ENCODE assay signal across 17 cellular contexts in genomic region chr1:222893255-222893654, GRCh38.
A peak's percentile ranks its signal among the peaks of the same experiment; 100 is the strongest.
DNase-seq lines count a peak whose midpoint lies in the region; ATAC-seq, FAIRE-seq and TF ChIP-seq lines count a peak whose summit lies in the region.
"Had no signal": no experiment of that assay in that cellular context is flagged by ENCODE, and none has a peak within 500 bp of the region (broad histone marks: within the 10 kb centered on the region; RNA-seq: fewer than 3 reads in every experiment).

No MANE protein-coding gene starts in this region.

- peak overlapping the region in 1 of 59 donors; percentile 32 for H3K27ac ChIP-seq in dorsolateral prefrontal cortex
- no peak overlapping the region for H3K27ac ChIP-seq in HepG2 (ENCODE audit: extremely low read length, insufficient read depth, low read length)
- peak overlapping the region; percentile 56 to 72 (median 66) for H3K27ac ChIP-seq in gastrocnemius medialis
- H3K27ac ChIP-seq in SJCRH30 = no peak overlapping the region
- H3K27ac ChIP-seq: BLaER1, KMS-11, PC-9 had no signal

- DNase-seq in Right ventricle myocardium superior (peak; percentile 36), left ventricle myocardium superior (no peak), dorsolateral prefrontal cortex (peak in 9 of 10 donors; percentile 34 to 84 (median 72)), HepG2 (ENCODE audit: low spot score) (no peak), gastrocnemius medialis (peak; percentile 79 to 90), SJCRH30 (no peak), DMS114 treated with DMSO at 0.1 percent for 48 hours (lab: John Stamatoyannopoulos, UW; ENCODE audit: unreplicated experiment) (no peak)
- no peak for DNase-seq in activated CD4-positive, CD25-positive, alpha-beta regulatory T cell treated with anti-CD3 and anti-CD28 coated beads, Interleukin-2, amount 50 U/mL, for 72 hours
- DNase-seq: CD8-positive, alpha-beta memory T cell; GOT3; NCI-H1092 treated with DMSO at 0.1 percent for 48 hours; NCI-H2081 treated with DMSO at 0.1 percent for 48 hours; NCI-H510A treated with DMSO at 0.1 percent for 48 hours; NCI-H82; PC-9 had no signal

- no peaks in the 10 kb centered on the region for H3K27me3 ChIP-seq in dorsolateral prefrontal cortex
- no peaks in the 10 kb centered on the region; a peak in 1 of 5 replicates for H3K27me3 ChIP-seq in HepG2 (ENCODE audit: control insufficient read depth in 1 of 2, insufficient read depth in 2 of 2, low read length in 2 of 2)
- H3K27me3 ChIP-seq in gastrocnemius medialis = no peaks in the 10 kb centered on the region
- H3K27me3 ChIP-seq in SJCRH30 = no peaks in the 10 kb centered on the region
- H3K27me3 ChIP-seq: BLaER1 had no signal

- H3K36me3 ChIP-seq in HepG2 (replicated peaks in 1 of 2; ENCODE audit: control insufficient read depth in 1 of 2, insufficient read depth in 2 of 2, low read length in 2 of 2) (no peaks in the 10 kb centered on the region), gastrocnemius medialis (no peaks in the 10 kb centered on the region), SJCRH30 (no peaks in the 10 kb centered on the region; the same call in 1 of the 2 replicates)

- in situ Hi-C loops in HepG2 (cut with HindIII; ENCODE audit: extremely low pct_ligation_motif_present, low pct_unique_long_range_greater_than_20kb) = no loop called here
- in situ Hi-C loops in gastrocnemius medialis (cut with MboI; ENCODE audit: low sequenced_read_pairs in 4 of 4) = no loop called here

- H3K4me1 ChIP-seq in HepG2 (ENCODE audit: insufficient read depth, low read length) = peaks cover 41% of the 10 kb centered on the region
- H3K4me1 ChIP-seq in gastrocnemius medialis = peaks cover 21 to 25% of the 10 kb centered on the region in 2 donors
- peaks cover 16% of the 10 kb centered on the region for H3K4me1 ChIP-seq in SJCRH30

- BruUV-seq in HepG2 (replicated peaks; lab: Mats Ljungman, UMichigan) = no TSS peak

- H3K9ac ChIP-seq in HepG2 (ENCODE audit: insufficient read depth, low read depth, low read length) = no peak overlapping the region
- H3K9ac ChIP-seq: BLaER1, KMS-11 had no signal

- TF ChIP-seq EP300 in HepG2 (IDR thresholded peaks at IDR 0.05; ENCODE audit: low read depth in 2 of 2, low read length in 2 of 2) (no peak), HepG2 (CRISPR knock-in tag; IDR thresholded peaks at IDR 0.05; ENCODE audit: borderline replicate concordance) (no peak)

- H3K9me3 ChIP-seq in HepG2 (ENCODE audit: low read length) (no peaks in the 10 kb centered on the region), gastrocnemius medialis (no peaks in the 10 kb centered on the region), SJCRH30 (replicated peaks) (0 out of 2 replicates have a peak, but pooled peaks cover 3% of the 10 kb centered on the region)

- no peak overlapping the region for H3K4me2 ChIP-seq in HepG2 (ENCODE audit: low read depth, low read length)
- H3K4me2 ChIP-seq: BLaER1, KMS-11, PC-9 had no signal

- ATAC-seq in Right ventricle myocardium superior (ENCODE audit: poor library complexity) (no peak), left ventricle myocardium superior (no peak), HepG2 (no peak), gastrocnemius medialis (peak; percentile 90 to 91)

- TF ChIP-seq CTCF in dorsolateral prefrontal cortex (IDR thresholded peaks at IDR 0.05 in 54 of 56, conservative IDR thresholded peaks at IDR 0.05 in 2 of 56; ENCODE audit: low read depth in 1 of 56, partially characterized antibody in 56 of 56) = no peak
- TF ChIP-seq CTCF in HepG2 (CRISPR knock-in tag; IDR thresholded peaks at IDR 0.05) = no peak
- TF ChIP-seq CTCF in gastrocnemius medialis (IDR thresholded peaks at IDR 0.05 in 4 of 5, conservative IDR thresholded peaks at IDR 0.05 in 1 of 5) = no peak

- FAIRE-seq in HepG2 (lab: Jason Lieb, UNC) = no peak

- no peaks in the 10 kb centered on the region for H4K20me1 ChIP-seq in HepG2 (ENCODE audit: insufficient read depth, low read length)
- H4K20me1 ChIP-seq: BLaER1 had no signal

- POLR2A ChIA-PET in HepG2 (lab: Yijun Ruan, JAX) = no interaction called here

- WGBS in HepG2 (ENCODE audit: low lambda C conversion rate) = 98% methylated on average over 7 of the region's 13 CpGs

- H3K4me3 ChIP-seq in dorsolateral prefrontal cortex = no peak overlapping the region
- no peak overlapping the region for H3K4me3 ChIP-seq in HepG2 (replicated peaks in 1 of 3; ENCODE audit: insufficient read depth in 1 of 3, low read depth in 2 of 3, low read length in 3 of 3)
- peak overlapping the region in 2 of 4 donors; percentile 0 to 8 for H3K4me3 ChIP-seq in gastrocnemius medialis
- H3K4me3 ChIP-seq in SJCRH30 = no peak overlapping the region
- H3K4me3 ChIP-seq: BLaER1, PC-9 had no signal

- TF ChIP-seq RAD21 in HepG2 (CRISPR knock-in tag; IDR thresholded peaks at IDR 0.05) = no peak

- H2AFZ ChIP-seq in HepG2 (ENCODE audit: low read length) = no peak overlapping the region
- H2AFZ ChIP-seq: PC-9 had no signal

- intact Hi-C loops in Right ventricle myocardium superior (cut with DNase I) (no loop called here), left ventricle myocardium superior (cut with micrococcal nuclease) (no loop called here), dorsolateral prefrontal cortex (cut with DNase I) (no loop called here), HepG2 (cut with micrococcal nuclease; ENCODE audit: unreplicated experiment) (no loop called here), gastrocnemius medialis (cut with DNase I; ENCODE audit: low total_unique reads) (loop anchor here (5.0 kb wide), 2 partner anchors 34 to 76 kb away; partner anchors contain the start of gene DISP1)

- CTCF ChIA-PET in HepG2 (lab: Yijun Ruan, JAX; ENCODE audit: low intra/inter-chr PET ratio, low total read pairs) = no interaction called here

- TF ChIP-seq POLR2A in HepG2 (IDR thresholded peaks at IDR 0.05; ENCODE audit: insufficient read depth in 1 of 2, low read depth in 2 of 2, low read length in 2 of 2) = no peak
- no peak for TF ChIP-seq POLR2A in gastrocnemius medialis (IDR thresholded peaks at IDR 0.05)

- H3K79me2 ChIP-seq in HepG2 (ENCODE audit: insufficient read depth, low read length) = no peaks in the 10 kb centered on the region

TF ChIP-seq in HepG2, 621 proteins besides CTCF, POLR2A, EP300 and RAD21:
- TF ChIP-seq HNRNPL (IDR thresholded peaks at IDR 0.05; ENCODE audit: low read depth, low read length) = no peak
- no peak for TF ChIP-seq MAZ (IDR thresholded peaks at IDR 0.05; ENCODE audit: borderline replicate concordance, low read depth, low read length)
- no peak for TF ChIP-seq MAZ (CRISPR knock-in tag; IDR thresholded peaks at IDR 0.05; ENCODE audit: low read depth)
- no peak for TF ChIP-seq YEATS4 (CRISPR knock-in tag; IDR thresholded peaks at IDR 0.05; ENCODE audit: borderline replicate concordance)
- no peak for TF ChIP-seq ZNF501 (CRISPR knock-in tag; IDR thresholded peaks at IDR 0.05)
- no peak for TF ChIP-seq HES4 (CRISPR knock-in tag; IDR thresholded peaks at IDR 0.05; ENCODE audit: borderline replicate concordance)
- no peak for TF ChIP-seq ZBTB25 (CRISPR knock-in tag; IDR thresholded peaks at IDR 0.05)
- TF ChIP-seq ZNF12 (CRISPR knock-in tag; IDR thresholded peaks at IDR 0.05) = no peak
- TF ChIP-seq ZNF687 (CRISPR knock-in tag; IDR thresholded peaks at IDR 0.05) = 0 out of 2 replicates have a peak, but pooled peaks have one; percentile 13
- TF ChIP-seq CBX2 (IDR thresholded peaks at IDR 0.05; ENCODE audit: low read depth, low read length) = no peak
- TF ChIP-seq CBX2 (CRISPR knock-in tag; IDR thresholded peaks at IDR 0.05; ENCODE audit: low read depth) = no peak

Comparison
In these comparisons a context has a peak if more than half of its experiments do, and no peak if none do; other contexts are left out.
1. DNase-seq: peak in Right ventricle myocardium superior (single experiment), dorsolateral prefrontal cortex (9 of 10) and gastrocnemius medialis (2 of 2); none in left ventricle myocardium superior (single experiment), HepG2 (single experiment), SJCRH30 (0 of 2), activated CD4-positive, CD25-positive, alpha-beta regulatory T cell treated with anti-CD3 and anti-CD28 coated beads, Interleukin-2, amount 50 U/mL, for 72 hours (single experiment) and DMS114 treated with DMSO at 0.1 percent for 48 hours (single experiment).
2. ATAC-seq: peak in gastrocnemius medialis (2 of 2); none in Right ventricle myocardium superior (single experiment), left ventricle myocardium superior (single experiment) and HepG2 (single experiment).
3. H3K27ac ChIP-seq: peak in gastrocnemius medialis (4 of 4); none in HepG2 (single experiment) and SJCRH30 (single experiment).